In genomic region chr6:108673602-108674001, GRCh38 we compare ENCODE assay signal across 18 cellular contexts.
DNase-seq lines count a peak whose midpoint lies in the region; ATAC-seq and TF ChIP-seq lines count a peak whose summit lies in the region.
"Had no signal": no experiment of that assay in that cellular context is flagged by ENCODE, and none has a peak within 500 bp of the region (broad histone marks: within the 10 kb centered on the region; RNA-seq: fewer than 3 reads in every experiment).

No MANE protein-coding gene starts in this region.

- TF ChIP-seq CTCF in natural killer cell (IDR thresholded peaks at IDR 0.05) (no peak), Panc1 (IDR thresholded peaks at IDR 0.05) (no peak), transverse colon (IDR thresholded peaks at IDR 0.05) (no peak)

- H3K9me3 Mint-ChIP-seq in natural killer cell, result no peaks in the 10 kb centered on the region
- no peaks in the 10 kb centered on the region for H3K9me3 Mint-ChIP-seq in natural killer cell treated with Interleukin-12 subunit alpha and Interleukin-12 subunit beta and Interleukin-15 and Interleukin-18, amount 100 ng/mL, for 72 hours
- H3K9me3 Mint-ChIP-seq: neural progenitor cell had no signal

- H3K27me3 Mint-ChIP-seq in natural killer cell (ENCODE audit: low read depth in 2 of 2), result no peaks in the 10 kb centered on the region
- no peaks in the 10 kb centered on the region for H3K27me3 Mint-ChIP-seq in natural killer cell treated with Interleukin-12 subunit alpha and Interleukin-12 subunit beta and Interleukin-15 and Interleukin-18, amount 100 ng/mL, for 72 hours

- H3K4me3 Mint-ChIP-seq in natural killer cell, result no peak overlapping the region
- H3K4me3 Mint-ChIP-seq in natural killer cell treated with Interleukin-12 subunit alpha and Interleukin-12 subunit beta and Interleukin-15 and Interleukin-18, amount 100 ng/mL, for 72 hours, result no peak overlapping the region
- H3K4me3 Mint-ChIP-seq: neural progenitor cell had no signal

- no peak for TF ChIP-seq POLR2A in transverse colon (IDR thresholded peaks at IDR 0.05)

- BruUV-seq in Panc1 (replicated peaks; lab: Mats Ljungman, UMichigan), result no TSS peak

- no peak for TF ChIP-seq EP300 in transverse colon (IDR thresholded peaks at IDR 0.05; ENCODE audit: low read depth)

- H3K36me3 Mint-ChIP-seq in natural killer cell, result no peaks in the 10 kb centered on the region
- no peaks in the 10 kb centered on the region for H3K36me3 Mint-ChIP-seq in natural killer cell treated with Interleukin-12 subunit alpha and Interleukin-12 subunit beta and Interleukin-15 and Interleukin-18, amount 100 ng/mL, for 72 hours

- no peaks in the 10 kb centered on the region for H3K9me3 ChIP-seq in Panc1 (ENCODE audit: control insufficient read depth, insufficient read depth, low read depth, low read length)
- no peaks in the 10 kb centered on the region for H3K9me3 ChIP-seq in transverse colon
- H3K9me3 ChIP-seq: gastroesophageal sphincter, vagina had no signal

- intact Hi-C loops in natural killer cell (cut with micrococcal nuclease) (no loop called here), Panc1 (cut with micrococcal nuclease; ENCODE audit: unreplicated experiment) (loop anchor here (5.0 kb wide), 1 partner anchor 86 kb away; no protein-coding TSS in a partner anchor), transverse colon (cut with DNase I; ENCODE audit: low total_unique reads) (no loop called here)

- H3K36me3 ChIP-seq in Panc1 (ENCODE audit: control insufficient read depth, insufficient read depth, low read length) (no peaks in the 10 kb centered on the region), transverse colon (no peaks in the 10 kb centered on the region)
- H3K36me3 ChIP-seq: neural progenitor cell, vagina had no signal

- no peak overlapping the region for H3K27ac ChIP-seq in Panc1 (ENCODE audit: low read length)
- peak overlapping the region; percentile 38 to 68 (median 56) for H3K27ac ChIP-seq in transverse colon
- H3K27ac ChIP-seq: C4-2B, gastroesophageal sphincter, neural progenitor cell, vagina had no signal

- in situ Hi-C loops in Panc1 (cut with HindIII; ENCODE audit: low pct_unique_long_range_greater_than_20kb, low sequenced_read_pairs) (no loop called here), transverse colon (cut with MboI; ENCODE audit: low pct_ligation_motif_present in 1 of 4, low pct_unique_long_range_greater_than_20kb in 1 of 4, low sequenced_read_pairs in 3 of 4) (loop anchor here in 1 of 4 donors (25.0 kb wide), 1 partner anchor 111 kb away; the partner anchor contains the start of gene FOXO3)

- H3K4me1 Mint-ChIP-seq in natural killer cell, result peaks cover 71 to 74% of the 10 kb centered on the region in 2 donors
- peaks cover 38 to 46% of the 10 kb centered on the region in 2 donors for H3K4me1 Mint-ChIP-seq in natural killer cell treated with Interleukin-12 subunit alpha and Interleukin-12 subunit beta and Interleukin-15 and Interleukin-18, amount 100 ng/mL, for 72 hours (ENCODE audit: low read depth in 2 of 2)

- ATAC-seq in natural killer cell (no peak), Panc1 (peak; percentile 73), esophagus mucosa (peak; percentile 96)
- ATAC-seq in natural killer cell treated with Interleukin-12 subunit alpha and Interleukin-12 subunit beta and Interleukin-15 and Interleukin-18, amount 100 ng/mL, for 72 hours, result no peak

- peaks cover 41% of the 10 kb centered on the region for H3K4me1 ChIP-seq in Panc1 (ENCODE audit: control insufficient read depth, insufficient read depth, low read length)
- H3K4me1 ChIP-seq in transverse colon, result peaks cover 62 to 87% (median 74%) of the 10 kb centered on the region in 4 donors
- H3K4me1 ChIP-seq: neural progenitor cell had no signal

- H3K27ac Mint-ChIP-seq in natural killer cell, result peak overlapping the region; percentile 18 to 34
- peak overlapping the region in 1 of 2 donors; percentile 31 for H3K27ac Mint-ChIP-seq in natural killer cell treated with Interleukin-12 subunit alpha and Interleukin-12 subunit beta and Interleukin-15 and Interleukin-18, amount 100 ng/mL, for 72 hours
- H3K27ac Mint-ChIP-seq: neural progenitor cell had no signal

- H3K4me3 ChIP-seq in Panc1 (ENCODE audit: low read depth in 2 of 2, low read length in 2 of 2), result no peak overlapping the region
- H3K4me3 ChIP-seq in transverse colon, result no peak overlapping the region
- H3K4me3 ChIP-seq: gastroesophageal sphincter, neural progenitor cell, vagina had no signal

- DNase-seq in natural killer cell, result no peak
- DNase-seq in natural killer cell treated with Interleukin-12 subunit alpha and Interleukin-12 subunit beta and Interleukin-15 and Interleukin-18, amount 100 ng/mL, for 72 hours (ENCODE audit: low spot score), result no peak
- peak; percentile 71 for DNase-seq in Panc1 (ENCODE audit: low read depth, low spot score)
- DNase-seq in transverse colon, result peak; percentile 73
- no peak for DNase-seq in NK-92 treated with Interleukin-12 subunit alpha and Interleukin-12 subunit beta, amount 100 ng/mL, for 24 hours (lab: John Stamatoyannopoulos, UW)
- no peak for DNase-seq in NCI-H1436 treated with DMSO at 0.1 percent for 48 hours (lab: John Stamatoyannopoulos, UW)
- no peak for DNase-seq in NCI-H345 (lab: John Stamatoyannopoulos, UW)
- DNase-seq: activated CD4-positive, alpha-beta T cell treated with anti-CD3 and anti-CD28 coated beads for 1 hour; activated effector memory CD4-positive, alpha-beta T cell treated with Interleukin-2 at 50 U/mL for 16 hours; cerebellar nuclear complex; NCI-H524 treated with DMSO at 0.1 percent for 48 hours; retina; T-helper 1 cell had no signal

- POLR2A ChIA-PET in Panc1 (lab: Charles Lee), result no interaction called here

- H3K27me3 ChIP-seq in Panc1 (ENCODE audit: control insufficient read depth, insufficient read depth, low read length) (no peaks in the 10 kb centered on the region), transverse colon (no peaks in the 10 kb centered on the region)
- H3K27me3 ChIP-seq: gastroesophageal sphincter, neural progenitor cell, vagina had no signal

- WGBS in transverse colon (ENCODE audit: low coverage in 1 of 2), 2 donors, result 43 to 66% methylated on average over 1 to 2 of the region's 2 CpGs

- CTCF ChIA-PET in Panc1 (lab: Charles Lee), result no interaction called here

Comparison
In these comparisons a context has a peak if more than half of its experiments do, and no peak if none do; other contexts are left out.
1. ATAC-seq: peak in Panc1 (single experiment) and esophagus mucosa (single experiment); none in natural killer cell (0 of 3) and natural killer cell treated with Interleukin-12 subunit alpha and Interleukin-12 subunit beta and Interleukin-15 and Interleukin-18, amount 100 ng/mL, for 72 hours (0 of 2).
2. DNase-seq: peak in Panc1 (single experiment) and transverse colon (single experiment); none in natural killer cell (single experiment), natural killer cell treated with Interleukin-12 subunit alpha and Interleukin-12 subunit beta and Interleukin-15 and Interleukin-18, amount 100 ng/mL, for 72 hours (single experiment), NK-92 treated with Interleukin-12 subunit alpha and Interleukin-12 subunit beta, amount 100 ng/mL, for 24 hours (single experiment), NCI-H1436 treated with DMSO at 0.1 percent for 48 hours (single experiment) and NCI-H345 (single experiment).